ENCODE assay signal across 22 cellular contexts in genomic region chr5:79480991-79481390, GRCh38.
"Had no signal": no experiment of that assay in that cellular context is flagged by ENCODE, and none has a peak within 500 bp of the region (broad histone marks: within the 10 kb centered on the region; RNA-seq: fewer than 3 reads in every experiment).

No MANE protein-coding gene starts in this region.

- DNase-seq: central memory CD4-positive, alpha-beta T cell; effector CD4-positive, alpha-beta T cell; glutamatergic neuron; kidney; left colon; mammary epithelial cell; mucosa of descending colon; natural killer cell; nucleus accumbens; ovary; right lobe of liver; stimulated activated CD4-positive, alpha-beta T cell treated with anti-CD3 and anti-CD28 coated beads, Interleukin-2, amount 100 ng/mL, for 24 hours; stimulated activated CD4-positive, alpha-beta T cell treated with anti-CD3 and anti-CD28 coated beads, Interleukin-4, amount 100 ng/mL, for 4 hours; stimulated activated naive B cell treated with anti-CD40 and anti-IgM and Interleukin-4, amounts not matched to agents 10 μg/mL and 1 μg/mL and 100 μg/mL, for 72 hours; stimulated activated naive CD8-positive, alpha-beta T cell treated with anti-CD3 and anti-CD28 coated beads, Interleukin-15, amount 100 ng/mL, for 72 hours; transverse colon had no signal

- ATAC-seq: gastroesophageal sphincter; left colon; mucosa of descending colon; natural killer cell; right lobe of liver; stimulated activated naive B cell treated with anti-CD40 and anti-IgM and Interleukin-4, amounts not matched to agents 10 μg/mL and 1 μg/mL and 100 μg/mL, for 72 hours; stimulated activated naive CD8-positive, alpha-beta T cell treated with anti-CD3 and anti-CD28 coated beads, Interleukin-15, amount 100 ng/mL, for 72 hours had no signal

- H2AFZ ChIP-seq: hepatocyte, neural progenitor cell had no signal

- H3K4me3 ChIP-seq: coronary artery, gastroesophageal sphincter, hepatocyte, mucosa of descending colon, neural progenitor cell, ovary, right lobe of liver, skin epidermis, thoracic aorta, transverse colon had no signal

- H3K4me1 ChIP-seq: right lobe of liver, transverse colon had no signal

- H3K27ac ChIP-seq: coronary artery, gastroesophageal sphincter, hepatocyte, neural progenitor cell, ovary, right lobe of liver, skin epidermis, thoracic aorta, transverse colon had no signal

- H3K36me3 ChIP-seq: gastroesophageal sphincter, neural progenitor cell, ovary, right lobe of liver, thoracic aorta, transverse colon had no signal

- H3K9ac ChIP-seq: neural progenitor cell had no signal

- H3K4me2 ChIP-seq: hepatocyte, neural progenitor cell had no signal

- H3K27me3 ChIP-seq: gastroesophageal sphincter, hepatocyte, neural progenitor cell, ovary, right lobe of liver, transverse colon had no signal

- H3K9me3 ChIP-seq: gastroesophageal sphincter, mucosa of descending colon, ovary, right lobe of liver, thoracic aorta, transverse colon had no signal
